Comparison of ENCODE assay signal across 14 cellular contexts in the genomic region with DNA sequence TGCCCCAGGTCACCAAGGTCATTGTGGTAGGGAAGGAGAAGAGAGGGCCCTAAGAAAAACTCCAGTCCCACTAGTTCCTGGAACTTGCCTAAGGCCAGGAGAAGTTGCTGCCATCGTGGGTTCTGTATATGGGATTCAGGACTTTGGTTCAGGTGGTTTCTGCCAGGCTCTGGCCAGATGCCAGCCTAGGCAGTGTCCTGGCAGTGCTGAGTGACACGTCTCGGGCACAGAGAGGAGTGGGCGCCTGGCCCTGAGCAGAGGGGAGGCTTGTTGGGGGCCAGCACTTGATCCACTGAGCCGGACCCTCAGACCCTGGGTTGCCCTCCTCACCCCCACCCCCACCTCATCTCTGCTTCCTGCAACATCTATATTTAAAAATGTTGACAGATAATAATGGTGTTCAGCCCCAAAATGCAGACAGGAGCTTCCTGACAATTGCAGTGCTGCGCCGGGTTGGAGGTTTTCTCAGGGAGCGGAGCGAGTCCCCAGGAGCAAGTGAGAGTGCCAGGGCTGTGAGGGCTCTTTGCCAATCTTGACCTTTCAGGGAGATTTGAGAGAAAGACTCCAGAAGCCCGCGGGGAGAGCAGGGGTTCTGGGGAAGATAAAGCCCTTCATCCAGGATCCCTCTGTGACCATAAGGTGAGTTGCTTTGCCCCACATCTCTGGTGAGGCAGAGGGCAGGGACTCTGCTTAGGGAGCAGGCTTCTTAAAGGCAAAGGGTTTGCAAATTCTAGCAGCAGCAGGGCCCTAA.
"Had no signal": no experiment of that assay in that cellular context is flagged by ENCODE, and none has a peak within 500 bp of the region (broad histone marks: within the 10 kb centered on the region; RNA-seq: fewer than 3 reads in every experiment).

No MANE protein-coding gene starts in this region.

- H3K36me3 ChIP-seq: ascending aorta, prostate gland, sigmoid colon, suprapubic skin had no signal

- H3K4me1 ChIP-seq: ascending aorta, prostate gland, sigmoid colon, suprapubic skin had no signal

- DNase-seq: activated CD4-positive, alpha-beta T cell treated with anti-CD3 and anti-CD28 coated beads for 1 hour; activated CD4-positive, alpha-beta T cell treated with anti-CD3 and anti-CD28 coated beads, Interleukin-2, amount 50 U/mL, for 48 hours; activated CD8-positive, alpha-beta memory T cell treated with anti-CD3 and anti-CD28 coated beads, Interleukin-2, amount 50 U/mL, for 48 hours; activated naive CD4-positive, alpha-beta T cell; endodermal cell; mammary epithelial cell; sigmoid colon; stimulated activated CD4-positive, alpha-beta T cell treated with anti-CD3 and anti-CD28 coated beads, Interleukin-12 subunit alpha, Interleukin-12 subunit beta, amount 100 ng/mL, for 4 hours; stimulated activated naive CD4-positive, alpha-beta T cell treated with Interleukin-2 at 50 U/mL for 16 hours; SW 1271; T-helper 9 cell had no signal

- H3K27me3 ChIP-seq: ascending aorta had no signal

- H3K27ac ChIP-seq: ascending aorta, prostate gland, sigmoid colon, suprapubic skin had no signal

- H3K9me3 ChIP-seq: ascending aorta, prostate gland, sigmoid colon, suprapubic skin had no signal

- H3K4me3 ChIP-seq: ascending aorta, prostate gland, sigmoid colon, suprapubic skin had no signal
